ENCODE assay signal across 1 cellular context in genomic region chr6:41545703-41546474, GRCh38.
A peak's percentile ranks its signal among the peaks of the same experiment; 100 is the strongest.
TF ChIP-seq lines count a peak whose summit lies in the region.

Gene FOXP4, plus strand, starts transcription at chr6:41546381. Its CDS starts 19,380 bp downstream, at chr6:41565761.

TF ChIP-seq in H1, 55 proteins besides CTCF, POLR2A, EP300 and RAD21 (continued from another document):
- peak; percentile 99 for TF ChIP-seq CHD7 (IDR thresholded peaks at IDR 0.05; ENCODE audit: insufficient replicate concordance, low read length)
- TF ChIP-seq KDM4A (IDR thresholded peaks at IDR 0.05; ENCODE audit: low read depth, low read length, severe bottlenecking): peak; percentile 94
- TF ChIP-seq RNF2 (IDR thresholded peaks at IDR 0.05; ENCODE audit: borderline replicate concordance, low read depth, low read length, missing control alignments, poor library complexity, severe bottlenecking): peak; percentile 59
- TF ChIP-seq ASH2L (IDR thresholded peaks at IDR 0.05; ENCODE audit: low read length): peak; percentile 83
- no peak; the same call in 1 of the 2 replicates for TF ChIP-seq BACH1 (IDR thresholded peaks at IDR 0.05; ENCODE audit: low read length)
- TF ChIP-seq BRCA1 (IDR thresholded peaks at IDR 0.05; ENCODE audit: low read depth, low read length): no peak
- no peak for TF ChIP-seq CEBPB (IDR thresholded peaks at IDR 0.05; ENCODE audit: low read depth, low read length)
- TF ChIP-seq CHD1 (IDR thresholded peaks at IDR 0.05; ENCODE audit: low read depth, low read length): no peak
- TF ChIP-seq CBX5 (IDR thresholded peaks at IDR 0.05; ENCODE audit: low read depth, low read length): no peak
- peak; percentile 82; the same call in 1 of the 2 replicates for TF ChIP-seq EGR1 (IDR thresholded peaks at IDR 0.05; ENCODE audit: borderline replicate concordance, low read depth, low read length)
- peak; percentile 44; the same call in 1 of the 2 replicates for TF ChIP-seq CREB1 (IDR thresholded peaks at IDR 0.05)
- no peak for TF ChIP-seq CBX8 (IDR thresholded peaks at IDR 0.05; ENCODE audit: borderline replicate concordance, low read depth, low read length)
- peak; percentile 88 for TF ChIP-seq MAFK (IDR thresholded peaks at IDR 0.05; ENCODE audit: low read depth, low read length)
- peak; percentile 30; the same call in 1 of the 2 replicates for TF ChIP-seq KDM1A (IDR thresholded peaks at IDR 0.05; ENCODE audit: borderline replicate concordance, low read length)
- TF ChIP-seq USF2 (IDR thresholded peaks at IDR 0.05; ENCODE audit: low read length): peak; percentile 20; the same call in 1 of the 2 replicates
- TF ChIP-seq HDAC2 (IDR thresholded peaks at IDR 0.05; ENCODE audit: borderline replicate concordance in 1 of 2, low read depth in 2 of 2, low read length in 2 of 2): 0 out of 4 replicates have a peak, but pooled peaks of 1 of the 2 experiments have one; percentile 24
- peak; percentile 74; the same call in 1 of the 2 replicates for TF ChIP-seq SP1 (IDR thresholded peaks at IDR 0.05; ENCODE audit: low read depth, low read length)
- TF ChIP-seq SP2 (IDR thresholded peaks at IDR 0.05; ENCODE audit: low read length): no peak
- 0 out of 2 replicates have a peak, but pooled peaks have one; percentile 21 for TF ChIP-seq TBP (IDR thresholded peaks at IDR 0.05; ENCODE audit: low read depth, low read length)
- no peak for TF ChIP-seq NRF1 (IDR thresholded peaks at IDR 0.05; ENCODE audit: low read depth, low read length)
- TF ChIP-seq PHF8 (conservative IDR thresholded peaks at IDR 0.05; ENCODE audit: low read depth, low read length): no peak
- no peak for TF ChIP-seq SIX5 (IDR thresholded peaks at IDR 0.05; ENCODE audit: low read depth, low read length)
- TF ChIP-seq JUN (IDR thresholded peaks at IDR 0.05; ENCODE audit: low read depth, low read length): no peak
- TF ChIP-seq SP4 (IDR thresholded peaks at IDR 0.05; ENCODE audit: low read length): 0 out of 2 replicates have a peak, but pooled peaks have one; percentile 57
- TF ChIP-seq KDM5A (IDR thresholded peaks at IDR 0.05; ENCODE audit: low read length): no peak
- TF ChIP-seq CTBP2 (IDR thresholded peaks at IDR 0.05; ENCODE audit: borderline replicate concordance, insufficient read depth, insufficient read length, low read length): peak; percentile 97
- TF ChIP-seq TAF7 (optimal IDR thresholded peaks at IDR 0.05; ENCODE audit: borderline replicate concordance, low read depth, low read length): peak; percentile 29
- TF ChIP-seq MAX (IDR thresholded peaks at IDR 0.05): peak; percentile 93
- no peak for TF ChIP-seq FOSL1 (IDR thresholded peaks at IDR 0.05; ENCODE audit: insufficient read depth, low read depth, low read length)
- peak; percentile 91 to 92 for TF ChIP-seq SIN3A (conservative IDR thresholded peaks at IDR 0.05 in 1 of 2, IDR thresholded peaks at IDR 0.05 in 1 of 2; ENCODE audit: low read depth in 1 of 2, low read length in 2 of 2)
- no peak for TF ChIP-seq POU5F1 (IDR thresholded peaks at IDR 0.05; ENCODE audit: low read depth, low read length)
- TF ChIP-seq TCF12 (IDR thresholded peaks at IDR 0.05; ENCODE audit: low read depth, low read length): 0 out of 2 replicates have a peak, but pooled peaks have one; percentile 66
- peak; percentile 66 for TF ChIP-seq SUZ12 (IDR thresholded peaks at IDR 0.05; ENCODE audit: low read length)
- TF ChIP-seq TAF1 (IDR thresholded peaks at IDR 0.05; ENCODE audit: low read depth, low read length): no peak
- TF ChIP-seq YY1 (IDR thresholded peaks at IDR 0.05; ENCODE audit: low read depth, low read length): peak; percentile 76
- TF ChIP-seq GABPA (IDR thresholded peaks at IDR 0.05; ENCODE audit: borderline replicate concordance, insufficient read depth, low read length): peak; percentile 9; the same call in 1 of the 2 replicates
TF ChIP-seq in H1: peak in this region for 22.
